In the genomic region with DNA sequence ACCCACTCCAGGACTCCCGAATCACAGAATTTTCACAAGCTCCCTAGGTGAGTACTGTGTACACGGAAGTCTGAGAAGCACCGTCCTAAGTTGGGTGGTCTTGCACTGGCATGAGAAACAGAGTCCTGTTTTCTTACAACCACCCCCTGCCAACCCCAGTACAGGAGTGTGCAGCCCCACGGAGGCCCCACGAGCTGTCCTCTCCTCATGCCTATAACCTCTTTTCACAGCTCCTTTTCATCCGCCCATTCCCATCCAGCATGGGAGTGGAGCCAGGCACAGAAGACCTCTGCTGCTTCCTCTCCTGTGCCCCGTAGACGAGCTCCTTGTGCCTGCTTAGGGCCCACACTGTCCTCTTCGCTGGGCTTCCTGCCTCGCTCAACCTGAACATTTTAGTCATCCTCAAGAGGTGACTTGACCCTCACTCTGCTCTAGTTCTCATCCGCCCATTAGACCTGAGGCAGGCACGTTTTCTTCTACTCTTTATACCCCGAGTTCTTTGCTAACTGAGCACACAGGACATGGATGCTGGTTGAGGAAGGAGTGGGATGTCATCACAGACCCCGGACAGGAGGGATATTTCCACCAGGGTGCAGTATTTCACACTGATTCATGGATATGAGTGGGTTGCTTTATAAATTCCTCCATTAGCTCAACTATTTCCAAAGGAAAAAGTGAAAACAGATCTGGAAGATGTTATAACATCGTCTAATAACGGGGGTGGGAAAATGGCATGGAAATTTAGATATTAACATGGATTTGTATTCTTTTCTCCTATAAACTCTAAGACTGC, we compare ENCODE assay signal across 10 cellular contexts.
DNase-seq lines count a peak whose midpoint lies in the region; ATAC-seq and TF ChIP-seq lines count a peak whose summit lies in the region.
"Had no signal": no experiment of that assay in that cellular context is flagged by ENCODE, and none has a peak within 500 bp of the region (broad histone marks: within the 10 kb centered on the region; RNA-seq: fewer than 3 reads in every experiment).

No MANE protein-coding gene starts in this region.

- no peak for TF ChIP-seq POLR2A in right lobe of liver (IDR thresholded peaks at IDR 0.05)

- H3K4me1 ChIP-seq in right lobe of liver, result no peaks in the 10 kb centered on the region
- H3K4me1 ChIP-seq in upper lobe of right lung, result no peaks in the 10 kb centered on the region

- no peak overlapping the region for H3K4me3 Mint-ChIP-seq in activated CD8-positive, alpha-beta T cell treated with anti-CD3 and anti-CD28 coated beads for 36 hours
- H3K4me3 Mint-ChIP-seq in activated CD8-positive, alpha-beta T cell treated with anti-CD3 and anti-CD28 coated beads, Interleukin-2, amount 10 ng/mL, durations not matched to agents 7 days and 5 days, result no peak overlapping the region
- H3K4me3 Mint-ChIP-seq: natural killer cell treated with Interleukin-12 subunit alpha and Interleukin-12 subunit beta and Interleukin-15 and Interleukin-18, amount 100 ng/mL, for 72 hours; stimulated activated naive B cell treated with anti-CD40 and anti-IgM and Interleukin-4, amounts not matched to agents 10 μg/mL and 1 μg/mL and 100 μg/mL, for 72 hours had no signal

- 66% methylated on average over 13 of the region's 16 CpGs for WGBS in right lobe of liver (ENCODE audit: insufficient coverage, low coverage, low lambda C conversion rate, missing lambda C conversion rate)

- no peak overlapping the region for H3K27ac ChIP-seq in right lobe of liver
- H3K27ac ChIP-seq in upper lobe of right lung, result no peak overlapping the region

- no peak for ATAC-seq in activated CD8-positive, alpha-beta T cell treated with anti-CD3 and anti-CD28 coated beads for 36 hours
- ATAC-seq in activated CD8-positive, alpha-beta T cell treated with anti-CD3 and anti-CD28 coated beads, Interleukin-2, amount 10 ng/mL, durations not matched to agents 7 days and 5 days, result no peak
- peak; percentile 88 to 95 (median 92) for ATAC-seq in right lobe of liver
- peak; percentile 75 for ATAC-seq in upper lobe of right lung
- ATAC-seq in HG03457 (IDR thresholded peaks at IDR 0.05; ENCODE audit: unreplicated experiment), result no peak
- ATAC-seq in HG02759 (IDR thresholded peaks at IDR 0.05; ENCODE audit: unreplicated experiment), result no peak
- ATAC-seq: stimulated activated naive B cell treated with anti-CD40 and anti-IgM and Interleukin-4, amounts not matched to agents 10 μg/mL and 1 μg/mL and 100 μg/mL, for 72 hours had no signal

- TF ChIP-seq CTCF in activated CD8-positive, alpha-beta T cell treated with anti-CD3 and anti-CD28 coated beads for 36 hours (IDR thresholded peaks at IDR 0.05), result peak; percentile 21
- TF ChIP-seq CTCF in right lobe of liver (IDR thresholded peaks at IDR 0.05) (peak; percentile 53 to 71 (median 66)), upper lobe of right lung (IDR thresholded peaks at IDR 0.05) (peak; percentile 56)

- no peaks in the 10 kb centered on the region for H3K4me1 Mint-ChIP-seq in activated CD8-positive, alpha-beta T cell treated with anti-CD3 and anti-CD28 coated beads for 36 hours (ENCODE audit: low read depth)
- no peaks in the 10 kb centered on the region for H3K4me1 Mint-ChIP-seq in activated CD8-positive, alpha-beta T cell treated with anti-CD3 and anti-CD28 coated beads, Interleukin-2, amount 10 ng/mL, durations not matched to agents 7 days and 5 days (ENCODE audit: low read depth)

- peaks cover 1% of the 10 kb centered on the region for H3K27me3 Mint-ChIP-seq in activated CD8-positive, alpha-beta T cell treated with anti-CD3 and anti-CD28 coated beads for 36 hours
- peaks cover 4% of the 10 kb centered on the region for H3K27me3 Mint-ChIP-seq in activated CD8-positive, alpha-beta T cell treated with anti-CD3 and anti-CD28 coated beads, Interleukin-2, amount 10 ng/mL, durations not matched to agents 7 days and 5 days (ENCODE audit: low read depth)

- no peaks in the 10 kb centered on the region for H3K27me3 ChIP-seq in right lobe of liver
- H3K27me3 ChIP-seq in upper lobe of right lung, result no peaks in the 10 kb centered on the region

- POLR2A ChIA-PET in activated CD8-positive, alpha-beta T cell treated with anti-CD3 and anti-CD28 coated beads for 36 hours (lab: Charles Lee), result interaction anchor here (0.6 kb wide), 1 partner anchor 1195 kb away, joined by 3 read pairs; no protein-coding TSS in a partner anchor
- POLR2A ChIA-PET in activated CD8-positive, alpha-beta T cell treated with anti-CD3 and anti-CD28 coated beads, Interleukin-2, amount 10 ng/mL, durations not matched to agents 7 days and 5 days (lab: Charles Lee), result no interaction called here

- DNase-seq in activated CD8-positive, alpha-beta T cell treated with anti-CD3 and anti-CD28 coated beads for 36 hours, result no peak
- DNase-seq in activated CD8-positive, alpha-beta T cell treated with anti-CD3 and anti-CD28 coated beads, Interleukin-2, amount 10 ng/mL, durations not matched to agents 7 days and 5 days, result no peak
- DNase-seq in dermis microvascular lymphatic vessel endothelial cell (ENCODE audit: low read depth in 2 of 2) (peak; percentile 63 to 68), right lobe of liver (no peak), upper lobe of right lung (no peak)
- DNase-seq in activated CD8-positive, alpha-beta memory T cell treated with anti-CD3 and anti-CD28 coated beads, Interleukin-2, amount 50 U/mL, for 4 hours, result no peak
- DNase-seq: stimulated activated naive B cell treated with anti-CD40 and anti-IgM and Interleukin-4, amounts not matched to agents 10 μg/mL and 1 μg/mL and 100 μg/mL, for 72 hours had no signal

- intact Hi-C loops in activated CD8-positive, alpha-beta T cell treated with anti-CD3 and anti-CD28 coated beads for 36 hours (cut with micrococcal nuclease), result no loop called here
- intact Hi-C loops in right lobe of liver (cut with DNase I), result loop anchor here (10.0 kb wide), 2 partner anchors 409 to 419 kb away; no protein-coding TSS in a partner anchor
- intact Hi-C loops in upper lobe of right lung (cut with DNase I), result no loop called here

- CTCF ChIA-PET in activated CD8-positive, alpha-beta T cell treated with anti-CD3 and anti-CD28 coated beads for 36 hours (lab: Charles Lee), result interaction anchor here (0.9 to 1.7 kb wide), 3 partner anchors 10 to 413 kb away, joined by 3 to 6 read pairs (median 5); no protein-coding TSS in a partner anchor
- CTCF ChIA-PET in activated CD8-positive, alpha-beta T cell treated with anti-CD3 and anti-CD28 coated beads, Interleukin-2, amount 10 ng/mL, durations not matched to agents 7 days and 5 days (lab: Charles Lee), result interaction anchor here (0.6 to 1.6 kb wide), 3 partner anchors 137 to 413 kb away, joined by 3 read pairs; no protein-coding TSS in a partner anchor

- H3K9me3 ChIP-seq in right lobe of liver (no peaks in the 10 kb centered on the region), upper lobe of right lung (no peaks in the 10 kb centered on the region)

- H3K9me3 Mint-ChIP-seq in activated CD8-positive, alpha-beta T cell treated with anti-CD3 and anti-CD28 coated beads for 36 hours, result no peaks in the 10 kb centered on the region
- no peaks in the 10 kb centered on the region for H3K9me3 Mint-ChIP-seq in activated CD8-positive, alpha-beta T cell treated with anti-CD3 and anti-CD28 coated beads, Interleukin-2, amount 10 ng/mL, durations not matched to agents 7 days and 5 days (ENCODE audit: insufficient read depth)
- H3K9me3 Mint-ChIP-seq: natural killer cell treated with Interleukin-12 subunit alpha and Interleukin-12 subunit beta and Interleukin-15 and Interleukin-18, amount 100 ng/mL, for 72 hours; stimulated activated naive B cell treated with anti-CD40 and anti-IgM and Interleukin-4, amounts not matched to agents 10 μg/mL and 1 μg/mL and 100 μg/mL, for 72 hours had no signal

- no peak overlapping the region for H3K27ac Mint-ChIP-seq in activated CD8-positive, alpha-beta T cell treated with anti-CD3 and anti-CD28 coated beads for 36 hours
- no peak overlapping the region for H3K27ac Mint-ChIP-seq in activated CD8-positive, alpha-beta T cell treated with anti-CD3 and anti-CD28 coated beads, Interleukin-2, amount 10 ng/mL, durations not matched to agents 7 days and 5 days
- H3K27ac Mint-ChIP-seq: natural killer cell treated with Interleukin-12 subunit alpha and Interleukin-12 subunit beta and Interleukin-15 and Interleukin-18, amount 100 ng/mL, for 72 hours; stimulated activated naive B cell treated with anti-CD40 and anti-IgM and Interleukin-4, amounts not matched to agents 10 μg/mL and 1 μg/mL and 100 μg/mL, for 72 hours had no signal

- H3K4me3 ChIP-seq in right lobe of liver (no peak overlapping the region), upper lobe of right lung (no peak overlapping the region)

- no peaks in the 10 kb centered on the region for H3K36me3 Mint-ChIP-seq in activated CD8-positive, alpha-beta T cell treated with anti-CD3 and anti-CD28 coated beads for 36 hours (ENCODE audit: low read depth)
- no peaks in the 10 kb centered on the region for H3K36me3 Mint-ChIP-seq in activated CD8-positive, alpha-beta T cell treated with anti-CD3 and anti-CD28 coated beads, Interleukin-2, amount 10 ng/mL, durations not matched to agents 7 days and 5 days (ENCODE audit: low read depth)
- H3K36me3 Mint-ChIP-seq: natural killer cell treated with Interleukin-12 subunit alpha and Interleukin-12 subunit beta and Interleukin-15 and Interleukin-18, amount 100 ng/mL, for 72 hours; stimulated activated naive B cell treated with anti-CD40 and anti-IgM and Interleukin-4, amounts not matched to agents 10 μg/mL and 1 μg/mL and 100 μg/mL, for 72 hours had no signal

- H3K36me3 ChIP-seq in right lobe of liver, result no peaks in the 10 kb centered on the region
- no peaks in the 10 kb centered on the region for H3K36me3 ChIP-seq in upper lobe of right lung

Comparison
In these comparisons a context has a peak if more than half of its experiments do, and no peak if none do; other contexts are left out.
1. ATAC-seq: peak in right lobe of liver (4 of 4) and upper lobe of right lung (single experiment); none in activated CD8-positive, alpha-beta T cell treated with anti-CD3 and anti-CD28 coated beads for 36 hours (single experiment), activated CD8-positive, alpha-beta T cell treated with anti-CD3 and anti-CD28 coated beads, Interleukin-2, amount 10 ng/mL, durations not matched to agents 7 days and 5 days (single experiment), HG03457 (single experiment) and HG02759 (single experiment).
2. DNase-seq: peak in dermis microvascular lymphatic vessel endothelial cell (2 of 2); none in activated CD8-positive, alpha-beta T cell treated with anti-CD3 and anti-CD28 coated beads for 36 hours (single experiment), activated CD8-positive, alpha-beta T cell treated with anti-CD3 and anti-CD28 coated beads, Interleukin-2, amount 10 ng/mL, durations not matched to agents 7 days and 5 days (single experiment), right lobe of liver (0 of 3), upper lobe of right lung (single experiment) and activated CD8-positive, alpha-beta memory T cell treated with anti-CD3 and anti-CD28 coated beads, Interleukin-2, amount 50 U/mL, for 4 hours (single experiment).
3. intact Hi-C loops: an anchor here in right lobe of liver (10.0 kb wide); none called in activated CD8-positive, alpha-beta T cell treated with anti-CD3 and anti-CD28 coated beads for 36 hours and upper lobe of right lung.
4. Peak in every context shown above with its lines, with median percentiles within 50 percentile points of each other: CTCF ChIP-seq.